Comparison of ENCODE assay signal across 9 cellular contexts in the genomic region with DNA sequence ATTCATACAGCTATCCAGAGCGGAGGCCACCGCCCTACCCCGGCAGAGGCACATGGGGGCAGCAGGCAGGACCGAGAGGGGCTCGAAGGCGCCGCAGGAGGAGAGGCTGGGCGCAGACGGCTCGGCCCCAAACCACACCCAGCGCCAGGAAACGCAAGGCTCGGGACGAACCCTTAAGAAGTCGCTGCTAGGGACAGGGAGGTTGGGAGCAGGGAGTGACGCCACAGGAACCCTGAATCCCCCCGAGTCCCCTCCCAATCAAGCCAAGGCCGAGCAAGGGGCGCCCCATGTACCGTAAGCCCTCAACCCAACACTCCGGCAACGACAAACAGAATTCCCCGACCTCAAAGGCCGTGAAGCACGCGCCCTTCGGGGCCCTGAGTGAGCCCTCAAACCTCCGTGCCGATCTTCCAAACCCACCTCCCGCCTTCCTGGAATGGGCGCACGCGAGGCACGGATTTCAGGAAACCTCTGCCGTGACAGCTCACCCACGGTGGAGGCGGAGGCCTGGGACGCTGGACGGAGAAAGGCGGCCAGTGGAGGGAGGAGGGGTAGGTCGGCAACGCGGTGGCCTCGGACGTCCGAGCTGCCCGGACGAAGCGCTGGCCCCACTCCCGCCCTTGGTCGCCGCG. TPM values are rescaled to one million over a fixed set of nuclear protein-coding genes. Genes with fewer than 3 reads are reported as not detected.
DNase-seq lines count a peak whose midpoint lies in the region; ATAC-seq, FAIRE-seq and TF ChIP-seq lines count a peak whose summit lies in the region.
"Had no signal": no experiment of that assay in that cellular context is flagged by ENCODE, and none has a peak within 500 bp of the region (broad histone marks: within the 10 kb centered on the region; RNA-seq: fewer than 3 reads in every experiment).

No MANE protein-coding gene starts in this region.

- intact Hi-C loops in psoas muscle (cut with DNase I) = loop anchor here in 1 of 2 donors (5.0 kb wide), 1 partner anchor 174 kb away; the partner anchor contains the start of genes HAUS3 and POLN

- WGBS in psoas muscle, 3 donors = 16 to 23% (median 23%) methylated on average over 48 to 53 of the region's 53 CpGs

- no peak for TF ChIP-seq CTCF in foreskin fibroblast (IDR thresholded peaks at IDR 0.05; ENCODE audit: low read depth, low read length)
- TF ChIP-seq CTCF in psoas muscle (IDR thresholded peaks at IDR 0.05) = no peak

- peaks cover 34% of the 10 kb centered on the region for H3K27me3 Mint-ChIP-seq in activated CD8-positive, alpha-beta memory T cell treated with anti-CD3 and anti-CD28 coated beads, Interleukin-2, amount 10 ng/mL, durations not matched to agents 7 days and 5 days

- peak overlapping the region; percentile 30 for H3K27ac ChIP-seq in psoas muscle

- H3K9me3 ChIP-seq in HAP-1 = no peaks in the 10 kb centered on the region
- no peaks in the 10 kb centered on the region for H3K9me3 ChIP-seq in psoas muscle

- H3K36me3 ChIP-seq in HAP-1 (replicated peaks) = no peaks in the 10 kb centered on the region
- H3K36me3 ChIP-seq in psoas muscle (ENCODE audit: insufficient read depth in 1 of 2, low read depth in 1 of 2) = no peaks in the 10 kb centered on the region

- no peak for FAIRE-seq in H54 (lab: Jason Lieb, UNC)

- peaks cover 62% of the 10 kb centered on the region for H3K4me1 Mint-ChIP-seq in activated CD8-positive, alpha-beta memory T cell treated with anti-CD3 and anti-CD28 coated beads, Interleukin-2, amount 10 ng/mL, durations not matched to agents 7 days and 5 days

- peak overlapping the region; percentile 25 for H3K27ac Mint-ChIP-seq in activated CD8-positive, alpha-beta memory T cell treated with anti-CD3 and anti-CD28 coated beads, Interleukin-2, amount 10 ng/mL, durations not matched to agents 7 days and 5 days

- CTCF ChIA-PET in activated CD8-positive, alpha-beta memory T cell treated with anti-CD3 and anti-CD28 coated beads, Interleukin-2, amount 10 ng/mL, durations not matched to agents 7 days and 5 days (lab: Charles Lee) = interaction anchor here (0.7 to 1.3 kb wide), 4 partner anchors 25 to 198 kb away, joined by 3 to 4 read pairs (median 3); partner anchors contain the start of gene RNF4

- no peak for ATAC-seq in activated CD8-positive, alpha-beta memory T cell treated with anti-CD3 and anti-CD28 coated beads, Interleukin-2, amount 10 ng/mL, durations not matched to agents 7 days and 5 days
- no peak for ATAC-seq in psoas muscle
- no peak for ATAC-seq in GM18502 (IDR thresholded peaks at IDR 0.05; ENCODE audit: poor library complexity, unreplicated experiment)

- no peak for TF ChIP-seq POLR2A in H54 (IDR thresholded peaks at IDR 0.05; ENCODE audit: low read depth, low read length)

- peaks cover 45% of the 10 kb centered on the region for H3K27me3 ChIP-seq in HAP-1 (ENCODE audit: low read depth)
- no peaks in the 10 kb centered on the region for H3K27me3 ChIP-seq in psoas muscle (ENCODE audit: insufficient read depth in 3 of 3, low read length in 2 of 3)

- peak overlapping the region; percentile 85 for H3K4me3 Mint-ChIP-seq in activated CD8-positive, alpha-beta memory T cell treated with anti-CD3 and anti-CD28 coated beads, Interleukin-2, amount 10 ng/mL, durations not matched to agents 7 days and 5 days

- H3K4me3 ChIP-seq in HAP-1 (peak overlapping the region; percentile 31), foreskin fibroblast (ENCODE audit: low read depth in 1 of 2, low read length in 2 of 2) (peak overlapping the region; percentile 18 to 56), psoas muscle (peak overlapping the region; percentile 75)

- in situ Hi-C loops in HAP-1 (cut with MboI; ENCODE audit: low sequenced_read_pairs) = no loop called here

- peaks cover under 1% of the 10 kb centered on the region; the same call in 1 of the 2 replicates for H3K4me1 ChIP-seq in HAP-1
- H3K4me1 ChIP-seq in psoas muscle = peaks cover 40% of the 10 kb centered on the region

- DNase-seq in HAP-1 (ENCODE audit: low spot score in 2 of 2) (peak; percentile 34 to 64), foreskin fibroblast (peak; percentile 54 to 70), psoas muscle (peak in 1 of 2 donors; percentile 35), GM19240 (ENCODE audit: insufficient read length, low spot score) (no peak), NCI-H2081 (lab: John Stamatoyannopoulos, UW) (no peak), H54 (ENCODE audit: insufficient read length, low spot score) (no peak)
- no peak for DNase-seq in activated CD8-positive, alpha-beta memory T cell treated with anti-CD3 and anti-CD28 coated beads, Interleukin-2, amount 10 ng/mL, durations not matched to agents 7 days and 5 days

- H3K36me3 Mint-ChIP-seq in activated CD8-positive, alpha-beta memory T cell treated with anti-CD3 and anti-CD28 coated beads, Interleukin-2, amount 10 ng/mL, durations not matched to agents 7 days and 5 days = peaks cover 2% of the 10 kb centered on the region

- no peaks in the 10 kb centered on the region for H3K9me3 Mint-ChIP-seq in activated CD8-positive, alpha-beta memory T cell treated with anti-CD3 and anti-CD28 coated beads, Interleukin-2, amount 10 ng/mL, durations not matched to agents 7 days and 5 days (ENCODE audit: low read depth)

RNA-seq across cellular contexts. Expression of gene ZFYVE28, which starts 1.8 kb away (rescaled TPM):
- 10 to 100 TPM; 12.5 to 30.3 TPM for total RNA-seq in activated CD8-positive, alpha-beta memory T cell treated with anti-CD3 and anti-CD28 coated beads, Interleukin-2, amount 10 ng/mL, durations not matched to agents 7 days and 5 days
- 1 to 10 TPM; 3.4 to 7.7 (median 5.0) TPM for total RNA-seq in psoas muscle
- polyA plus RNA-seq in psoas muscle = 1 to 10 TPM; 1.7 to 2.9 (median 2.1) TPM

RNA-seq across cellular contexts. Expression of gene CFAP99, which starts 2.1 kb away (rescaled TPM):
- not detected for total RNA-seq in activated CD8-positive, alpha-beta memory T cell treated with anti-CD3 and anti-CD28 coated beads, Interleukin-2, amount 10 ng/mL, durations not matched to agents 7 days and 5 days
- total RNA-seq in psoas muscle = not detected
- under 1 TPM in 2 of 3 donors, not detected in 1; 0.03 TPM for polyA plus RNA-seq in psoas muscle
- total RNA-seq: glomerular endothelial cell had no signal

RNA-seq across cellular contexts. Expression of gene RNF4, which starts 52.2 kb away (rescaled TPM):
- 100 to 1,000 TPM; 108 to 116 TPM for total RNA-seq in activated CD8-positive, alpha-beta memory T cell treated with anti-CD3 and anti-CD28 coated beads, Interleukin-2, amount 10 ng/mL, durations not matched to agents 7 days and 5 days
- total RNA-seq in psoas muscle = 10 to 100 TPM; 20.1 to 37.7 (median 31.3) TPM
- polyA plus RNA-seq in psoas muscle = 10 to 100 TPM; 18.1 to 50.2 (median 30.7) TPM

Comparison
In these comparisons a context has a peak if more than half of its experiments do, and no peak if none do; other contexts are left out.
1. DNase-seq: peak in HAP-1 (2 of 2) and foreskin fibroblast (2 of 2); none in activated CD8-positive, alpha-beta memory T cell treated with anti-CD3 and anti-CD28 coated beads, Interleukin-2, amount 10 ng/mL, durations not matched to agents 7 days and 5 days (single experiment), GM19240 (single experiment), NCI-H2081 (0 of 2) and H54 (single experiment).
2. Peak in every context shown above with its lines, with median percentiles within 50 percentile points of each other: H3K4me3 ChIP-seq.